Comparison of ENCODE assay signal across 20 cellular contexts in the genomic region with DNA sequence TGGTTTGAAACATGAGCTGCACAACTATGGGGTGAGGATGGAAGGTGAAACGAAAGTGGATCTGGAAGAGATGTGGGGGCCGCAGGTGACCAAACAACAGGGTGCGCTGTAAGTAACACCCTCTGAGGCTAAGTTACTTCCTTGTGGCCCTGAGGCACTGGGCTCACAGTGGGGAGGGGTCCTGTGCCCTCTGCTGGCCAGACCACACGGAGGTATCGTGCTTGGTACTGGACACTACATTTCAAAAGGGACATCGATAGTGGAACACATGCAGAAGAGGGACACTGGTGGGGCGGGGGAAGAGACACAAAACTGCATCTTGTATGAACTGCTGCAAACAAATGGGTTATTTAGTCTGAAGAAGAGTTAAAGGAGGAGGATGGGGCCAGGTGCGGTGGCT.
DNase-seq lines count a peak whose midpoint lies in the region; TF ChIP-seq lines count a peak whose summit lies in the region.
"Had no signal": no experiment of that assay in that cellular context is flagged by ENCODE, and none has a peak within 500 bp of the region (broad histone marks: within the 10 kb centered on the region; RNA-seq: fewer than 3 reads in every experiment).

No MANE protein-coding gene starts in this region.

- TF ChIP-seq CTCF in HFFc6 (IDR thresholded peaks at IDR 0.05) (peak; percentile 28; the same call in 1 of the 2 replicates), endodermal cell (conservative IDR thresholded peaks at IDR 0.05) (peak; percentile 55), mammary epithelial cell (conservative IDR thresholded peaks at IDR 0.05 in 1 of 2, IDR thresholded peaks at IDR 0.05 in 1 of 2; ENCODE audit: extremely low read depth in 1 of 2, insufficient read depth in 1 of 2, low read depth in 1 of 2, low read length in 2 of 2) (no peak)

- no peaks in the 10 kb centered on the region for H3K27me3 ChIP-seq in H7 (ENCODE audit: control insufficient read depth, insufficient read depth, low read length)
- no peaks in the 10 kb centered on the region for H3K27me3 ChIP-seq in endodermal cell (ENCODE audit: control insufficient read depth, insufficient read depth, low read length, poor library complexity, severe bottlenecking)
- no peaks in the 10 kb centered on the region for H3K27me3 ChIP-seq in neuronal stem cell (ENCODE audit: control insufficient read depth in 3 of 3, insufficient read depth in 3 of 3, low read depth in 1 of 3, low read length in 3 of 3)
- no peaks in the 10 kb centered on the region for H3K27me3 ChIP-seq in mammary epithelial cell (ENCODE audit: insufficient read depth, low read length)
- H3K27me3 ChIP-seq: Peyer's patch had no signal

- H3K4me3 ChIP-seq in H7 (ENCODE audit: insufficient read depth, low read depth, low read length) (no peak overlapping the region), endodermal cell (ENCODE audit: low read length) (no peak overlapping the region), neuronal stem cell (ENCODE audit: low read length in 2 of 2) (no peak overlapping the region), mammary epithelial cell (replicated peaks in 1 of 3; ENCODE audit: insufficient read depth in 1 of 3, low read depth in 2 of 3, low read length in 3 of 3) (no peak overlapping the region)
- H3K4me3 ChIP-seq: HAP-1, Peyer's patch, SJSA1 had no signal

- intact Hi-C loops in mammary epithelial cell (cut with micrococcal nuclease) = no loop called here

- no peak overlapping the region for H2AK5ac ChIP-seq in neuronal stem cell (ENCODE audit: low read depth, low read length)

- no peaks in the 10 kb centered on the region for H4K20me1 ChIP-seq in mammary epithelial cell (ENCODE audit: insufficient read depth, low read length)

- no peak overlapping the region for H3K14ac ChIP-seq in neuronal stem cell (ENCODE audit: low read length)

- H3K4ac ChIP-seq in neuronal stem cell (ENCODE audit: low read length) = no peak overlapping the region

- H3K27ac ChIP-seq in endodermal cell (ENCODE audit: low read depth, low read length) (no peak overlapping the region), neuronal stem cell (replicated peaks; ENCODE audit: low read length) (no peak overlapping the region), mammary epithelial cell (ENCODE audit: insufficient read depth, low read depth, low read length) (no peak overlapping the region)
- H3K27ac ChIP-seq: Peyer's patch, SJSA1 had no signal

- H3K4me1 ChIP-seq in endodermal cell (ENCODE audit: control insufficient read depth, insufficient read depth, low read length) (no peaks in the 10 kb centered on the region), neuronal stem cell (ENCODE audit: control insufficient read depth in 2 of 2, insufficient read depth in 1 of 2, low read depth in 1 of 2, low read length in 2 of 2) (no peaks in the 10 kb centered on the region), mammary epithelial cell (ENCODE audit: insufficient read depth, low read length) (peaks cover 23% of the 10 kb centered on the region)
- H3K4me1 ChIP-seq: HAP-1, Peyer's patch had no signal

- WGBS in endodermal cell (ENCODE audit: insufficient coverage in 1 of 2, insufficient read length in 1 of 2), 2 experiments = 70 to 76% methylated on average over 7 to 8 of the region's 8 CpGs
- no CpG with 5 or more reads among the region's 8 CpGs for WGBS in neuronal stem cell (ENCODE audit: extremely low coverage in 2 of 2, insufficient read length in 2 of 2, insufficient replicate concordance in 1 of 2), 2 donors
- WGBS in mammary epithelial cell (ENCODE audit: low coverage, missing lambda C conversion rate) = 85% methylated on average over 6 of the region's 8 CpGs

- H3K9me3 Mint-ChIP-seq in HFFc6 = no peaks in the 10 kb centered on the region
- H3K9me3 Mint-ChIP-seq in endodermal cell = no peaks in the 10 kb centered on the region
- H3K9me3 Mint-ChIP-seq: CD4-positive, CD25-positive, alpha-beta regulatory T cell had no signal

- no peak overlapping the region for H4K91ac ChIP-seq in neuronal stem cell (ENCODE audit: low read depth, low read length, poor library complexity)

- no peak overlapping the region for H2BK120ac ChIP-seq in neuronal stem cell (ENCODE audit: low read depth, low read length)

- peak overlapping the region; percentile 40 for H2BK15ac ChIP-seq in neuronal stem cell (ENCODE audit: low read length)

- H4K8ac ChIP-seq in neuronal stem cell (ENCODE audit: low read depth, low read length) = no peak overlapping the region

- no peak overlapping the region for H3K23ac ChIP-seq in neuronal stem cell (ENCODE audit: low read depth, low read length, poor library complexity)

- H3K27me3 Mint-ChIP-seq in HFFc6 (ENCODE audit: insufficient read depth) (peaks cover 37% of the 10 kb centered on the region), endodermal cell (ENCODE audit: insufficient read depth) (peaks cover 13% of the 10 kb centered on the region)

- in situ Hi-C loops in mammary epithelial cell (cut with MboI; ENCODE audit: low sequenced_read_pairs in 2 of 2) = no loop called here

- H3K9ac ChIP-seq in endodermal cell (ENCODE audit: extremely low read depth, low read length, poor library complexity, severe bottlenecking) (no peak overlapping the region), neuronal stem cell (ENCODE audit: low read depth, low read length, poor library complexity) (no peak overlapping the region), mammary epithelial cell (ENCODE audit: insufficient read depth, low read length) (no peak overlapping the region)

- H3K4me1 Mint-ChIP-seq in HFFc6 (ENCODE audit: low read depth) = peaks cover 25% of the 10 kb centered on the region
- peaks cover 4% of the 10 kb centered on the region for H3K4me1 Mint-ChIP-seq in endodermal cell

- no peak overlapping the region for H2BK12ac ChIP-seq in neuronal stem cell (ENCODE audit: low read length)

- DNase-seq in H7 (peak; percentile 59), HFFc6 (no peak), endodermal cell (no peak), neuronal stem cell (ENCODE audit: low spot score) (no peak), NCI-H2029 treated with DMSO at 0.1 percent for 48 hours (lab: John Stamatoyannopoulos, UW) (no peak), mammary epithelial cell (no peak), NCI-H187 (lab: John Stamatoyannopoulos, UW) (no peak), activated gamma-delta T cell (lab: John Stamatoyannopoulos, UW) (no peak)
- DNase-seq: CD4-positive, CD25-positive, alpha-beta regulatory T cell; DMS79; KG1; NCI-H1092 treated with DMSO at 0.1 percent for 48 hours; NCI-H1436 treated with DMSO at 0.1 percent for 48 hours; NCI-H2029; NCI-H2171; NCI-H524 treated with DMSO at 0.1 percent for 48 hours; NCI-H82 had no signal

- no peaks in the 10 kb centered on the region for H3K36me3 ChIP-seq in H7 (replicated peaks; ENCODE audit: control insufficient read depth, insufficient read depth, low read length)
- H3K36me3 ChIP-seq in endodermal cell (ENCODE audit: control insufficient read depth, insufficient read depth, low read length) = no peaks in the 10 kb centered on the region
- H3K36me3 ChIP-seq in neuronal stem cell (replicated peaks in 1 of 2; ENCODE audit: control insufficient read depth in 2 of 2, insufficient read depth in 2 of 2, low read length in 2 of 2) = peaks cover 0 to 23% of the 10 kb centered on the region in 2 donors
- no peaks in the 10 kb centered on the region for H3K36me3 ChIP-seq in mammary epithelial cell (ENCODE audit: insufficient read depth, low read length)
- H3K36me3 ChIP-seq: HAP-1, Peyer's patch, SJSA1 had no signal

- CTCF ChIA-PET in mammary epithelial cell (lab: Charles Lee; ENCODE audit: low non-redundant PET) = no interaction called here

- H3K27ac Mint-ChIP-seq in HFFc6 = no peak overlapping the region
- no peak overlapping the region for H3K27ac Mint-ChIP-seq in endodermal cell
- H3K27ac Mint-ChIP-seq: CD4-positive, CD25-positive, alpha-beta regulatory T cell had no signal

- no peak overlapping the region for H2BK5ac ChIP-seq in neuronal stem cell (ENCODE audit: low read length)

- H3K4me2 ChIP-seq in neuronal stem cell (ENCODE audit: insufficient read depth, low read length, poor library complexity, severe bottlenecking) (no peak overlapping the region), mammary epithelial cell (ENCODE audit: insufficient read depth, low read depth, low read length) (no peak overlapping the region)

- no peaks in the 10 kb centered on the region for H3K79me2 ChIP-seq in mammary epithelial cell (ENCODE audit: insufficient read depth, low read length)

- H2AFZ ChIP-seq in neuronal stem cell (ENCODE audit: low read length) (no peak overlapping the region), mammary epithelial cell (ENCODE audit: low read depth, low read length) (no peak overlapping the region)

- H3K9me3 ChIP-seq in endodermal cell (ENCODE audit: control insufficient read depth, low read length) = no peaks in the 10 kb centered on the region
- H3K9me3 ChIP-seq in neuronal stem cell (replicated peaks in 1 of 2; ENCODE audit: control insufficient read depth in 2 of 2, insufficient read depth in 1 of 2, low read depth in 1 of 2, low read length in 2 of 2) = no peaks in the 10 kb centered on the region
- H3K9me3 ChIP-seq in mammary epithelial cell (replicated peaks; ENCODE audit: insufficient read depth, low read length) = no peaks in the 10 kb centered on the region
- H3K9me3 ChIP-seq: HAP-1, Peyer's patch, SJSA1 had no signal

- dilution Hi-C loops in mammary epithelial cell (cut with HindIII; ENCODE audit: low sequenced_read_pairs) = loop anchor here (5.0 kb wide), 2 partner anchors 46 to 49 kb away; no protein-coding TSS in a partner anchor

- no peak overlapping the region for H3K18ac ChIP-seq in neuronal stem cell (ENCODE audit: low read length)

- no peaks in the 10 kb centered on the region for H3K79me1 ChIP-seq in neuronal stem cell (ENCODE audit: low read depth, low read length)

- no TSS peak for BruUV-seq in mammary epithelial cell (replicated peaks; lab: Mats Ljungman, UMichigan)

- H3K4me3 Mint-ChIP-seq in HFFc6 (no peak overlapping the region), endodermal cell (no peak overlapping the region)
- H3K4me3 Mint-ChIP-seq: CD4-positive, CD25-positive, alpha-beta regulatory T cell had no signal

- H3K36me3 Mint-ChIP-seq in HFFc6 (ENCODE audit: low read depth) = no peaks in the 10 kb centered on the region
- no peaks in the 10 kb centered on the region for H3K36me3 Mint-ChIP-seq in endodermal cell (ENCODE audit: low read depth)
- H3K36me3 Mint-ChIP-seq: CD4-positive, CD25-positive, alpha-beta regulatory T cell had no signal

Comparison
In these comparisons a context has a peak if more than half of its experiments do, and no peak if none do; other contexts are left out.
1. CTCF ChIP-seq: peak in HFFc6 (single experiment) and endodermal cell (single experiment); none in mammary epithelial cell (0 of 2).